In genomic region chr10:61068471-61068870, GRCh38 we compare ENCODE assay signal across 16 cellular contexts.
DNase-seq lines count a peak whose midpoint lies in the region; ATAC-seq and TF ChIP-seq lines count a peak whose summit lies in the region.
"Had no signal": no experiment of that assay in that cellular context is flagged by ENCODE, and none has a peak within 500 bp of the region (broad histone marks: within the 10 kb centered on the region; RNA-seq: fewer than 3 reads in every experiment).

No MANE protein-coding gene starts in this region.

- H3K4me2 ChIP-seq in mesenchymal stem cell (ENCODE audit: low read length, poor library complexity, severe bottlenecking) (no peak overlapping the region), GM23248 (ENCODE audit: unreplicated experiment) (no peak overlapping the region)
- H3K4me2 ChIP-seq: BLaER1 treated with 17β-estradiol and CSF1 and Interleukin-3, amounts not matched to agents 10 nM and 100 nM; GM23338 had no signal

- no peaks in the 10 kb centered on the region for H3K9me3 ChIP-seq in Caco-2
- no peaks in the 10 kb centered on the region for H3K9me3 ChIP-seq in mesenchymal stem cell (ENCODE audit: control insufficient read depth, low read length)
- no peaks in the 10 kb centered on the region for H3K9me3 ChIP-seq in GM23248 (ENCODE audit: low read depth)
- H3K9me3 ChIP-seq: BLaER1 treated with 17β-estradiol and CSF1 and Interleukin-3, amounts not matched to agents 10 nM and 100 nM had no signal

- peaks cover 5% of the 10 kb centered on the region for H3K27me3 Mint-ChIP-seq in Caco-2 (ENCODE audit: insufficient read depth, unreplicated experiment)

- no peak overlapping the region for H2AFZ ChIP-seq in mesenchymal stem cell (ENCODE audit: low read depth, low read length)
- H2AFZ ChIP-seq in GM23248 = no peak overlapping the region

- H2BK15ac ChIP-seq in mesenchymal stem cell (ENCODE audit: low read depth, poor library complexity, severe bottlenecking) = no peak overlapping the region

- H4K20me1 ChIP-seq in GM23248 (ENCODE audit: insufficient read depth) = no peaks in the 10 kb centered on the region
- H4K20me1 ChIP-seq: BLaER1 treated with 17β-estradiol and CSF1 and Interleukin-3, amounts not matched to agents 10 nM and 100 nM had no signal

- no peaks in the 10 kb centered on the region for H3F3A ChIP-seq in GM23248 (ENCODE audit: insufficient read depth)

- H3K27ac Mint-ChIP-seq in Caco-2 (ENCODE audit: unreplicated experiment) = peak overlapping the region; percentile 36
- H3K27ac Mint-ChIP-seq: CD4-positive, CD25-positive, alpha-beta regulatory T cell; GM23338; H9 had no signal

- ATAC-seq in HG02759 (IDR thresholded peaks at IDR 0.05; ENCODE audit: unreplicated experiment) = no peak
- no peak for ATAC-seq in HG03439 (IDR thresholded peaks at IDR 0.05; ENCODE audit: unreplicated experiment)
- no peak for ATAC-seq in GM18907 (IDR thresholded peaks at IDR 0.05; ENCODE audit: unreplicated experiment)
- ATAC-seq: GM23338 had no signal

- CTCF ChIA-PET in Caco-2 (lab: Charles Lee) = no interaction called here

- intact Hi-C loops in Caco-2 (cut with micrococcal nuclease; ENCODE audit: unreplicated experiment) = loop anchor here (10.0 kb wide), 1 partner anchor 866 kb away; no protein-coding TSS in a partner anchor

- no peaks in the 10 kb centered on the region for H3K79me1 ChIP-seq in mesenchymal stem cell (replicated peaks; ENCODE audit: low read length, poor library complexity, severe bottlenecking)

- H2AK5ac ChIP-seq in mesenchymal stem cell (ENCODE audit: low read length, severe bottlenecking) = no peak overlapping the region

- H3K4me1 ChIP-seq in Caco-2 = peaks cover 51% of the 10 kb centered on the region
- no peaks in the 10 kb centered on the region for H3K4me1 ChIP-seq in mesenchymal stem cell (ENCODE audit: control insufficient read depth, insufficient read depth, low read depth, low read length)
- no peaks in the 10 kb centered on the region for H3K4me1 ChIP-seq in GM23248 (ENCODE audit: insufficient read depth)
- H3K4me1 ChIP-seq: BLaER1 treated with 17β-estradiol and CSF1 and Interleukin-3, amounts not matched to agents 10 nM and 100 nM had no signal

- no peak overlapping the region for H2BK120ac ChIP-seq in mesenchymal stem cell (ENCODE audit: low read depth, low read length)

- H3K27me3 ChIP-seq in Caco-2 (replicated peaks; ENCODE audit: control insufficient read depth, insufficient read depth, low read length) (no peaks in the 10 kb centered on the region), mesenchymal stem cell (ENCODE audit: control insufficient read depth in 1 of 2, insufficient read depth in 1 of 2, low read length in 2 of 2) (peaks cover 0 to 45% of the 10 kb centered on the region in 2 experiments), GM23248 (replicated peaks; ENCODE audit: insufficient read depth) (peaks cover 17% of the 10 kb centered on the region)
- H3K27me3 ChIP-seq: BLaER1 treated with 17β-estradiol and CSF1 and Interleukin-3, amounts not matched to agents 10 nM and 100 nM had no signal

- no peaks in the 10 kb centered on the region for H3K79me2 ChIP-seq in GM23248 (ENCODE audit: insufficient read depth)

- DNase-seq in Caco-2 = no peak
- DNase-seq in EH (ENCODE audit: low read depth) = peak; percentile 3
- peak; percentile 21 for DNase-seq in astrocyte of the hippocampus (ENCODE audit: low read depth, low spot score)
- peak; percentile 38 for DNase-seq in mesenchymal stem cell
- no peak for DNase-seq in GM23248
- DNase-seq: ACHN; Calu3; CD4-positive, CD25-positive, alpha-beta regulatory T cell; DND-41; GF-D8; H9 had no signal

- H3K23ac ChIP-seq in mesenchymal stem cell (ENCODE audit: low read length in 2 of 2) = no peak overlapping the region

- no peak overlapping the region for H2BK5ac ChIP-seq in mesenchymal stem cell (ENCODE audit: low read depth, low read length, poor library complexity, severe bottlenecking)

- H3K4me3 Mint-ChIP-seq in Caco-2 (ENCODE audit: unreplicated experiment) = no peak overlapping the region
- H3K4me3 Mint-ChIP-seq: CD4-positive, CD25-positive, alpha-beta regulatory T cell; GM23338; H9 had no signal

- H3K9me2 ChIP-seq in GM23248 (ENCODE audit: insufficient read depth) = no peaks in the 10 kb centered on the region

- H3K9ac ChIP-seq in mesenchymal stem cell (ENCODE audit: low read length) = no peak overlapping the region
- no peak overlapping the region for H3K9ac ChIP-seq in GM23248
- H3K9ac ChIP-seq: BLaER1 treated with 17β-estradiol and CSF1 and Interleukin-3, amounts not matched to agents 10 nM and 100 nM had no signal

- H4K91ac ChIP-seq in mesenchymal stem cell (ENCODE audit: low read length) = no peak overlapping the region

- no peak overlapping the region for H2BK12ac ChIP-seq in mesenchymal stem cell (ENCODE audit: low read length in 2 of 2)

- H3K36me3 ChIP-seq in Caco-2 (ENCODE audit: control insufficient read depth, insufficient read depth, low read length) (no peaks in the 10 kb centered on the region), mesenchymal stem cell (ENCODE audit: control insufficient read depth in 1 of 2, insufficient read depth in 2 of 2, low read depth in 1 of 2, low read length in 2 of 2) (no peaks in the 10 kb centered on the region), GM23248 (ENCODE audit: low read depth) (no peaks in the 10 kb centered on the region)
- H3K36me3 ChIP-seq: BLaER1 treated with 17β-estradiol and CSF1 and Interleukin-3, amounts not matched to agents 10 nM and 100 nM had no signal

- H3K18ac ChIP-seq in mesenchymal stem cell (ENCODE audit: low read depth in 1 of 2, low read length in 2 of 2) = no peak overlapping the region

- no peaks in the 10 kb centered on the region for H3K9me3 Mint-ChIP-seq in Caco-2 (ENCODE audit: unreplicated experiment)
- H3K9me3 Mint-ChIP-seq: GM23338, H9 had no signal

- in situ Hi-C loops in GM23248 (cut with MboI) = no loop called here

- H3K36me3 Mint-ChIP-seq in Caco-2 (ENCODE audit: insufficient read depth, unreplicated experiment) = no peaks in the 10 kb centered on the region
- H3K36me3 Mint-ChIP-seq: CD4-positive, CD25-positive, alpha-beta regulatory T cell had no signal

- 91% methylated on average over 1 of the region's 1 CpG for WGBS in mesenchymal stem cell
- 39 to 42% methylated on average over 1 of the region's 1 CpG for WGBS in GM23248 (ENCODE audit: low coverage in 1 of 2, low lambda C conversion rate in 2 of 2, missing lambda C conversion rate in 2 of 2), 2 experiments

- no peak overlapping the region for H3K4ac ChIP-seq in mesenchymal stem cell (ENCODE audit: low read depth in 1 of 2, low read length in 2 of 2)

- no TSS peak for BruUV-seq in Caco-2 (replicated peaks; lab: Mats Ljungman, UMichigan)

- no peak overlapping the region for H3K14ac ChIP-seq in mesenchymal stem cell (ENCODE audit: low read length in 2 of 2)

- peaks cover 14% of the 10 kb centered on the region for H3K4me1 Mint-ChIP-seq in Caco-2 (ENCODE audit: low read depth, unreplicated experiment)
- H3K4me1 Mint-ChIP-seq: GM23338, H9 had no signal

- H4K8ac ChIP-seq in mesenchymal stem cell (ENCODE audit: low read length) = no peak overlapping the region

- H3K4me3 ChIP-seq in Caco-2 (ENCODE audit: low read depth, low read length) (no peak overlapping the region), mesenchymal stem cell (ENCODE audit: insufficient read depth in 1 of 2, low read depth in 1 of 2, low read length in 2 of 2) (no peak overlapping the region), GM23248 (no peak overlapping the region)
- H3K4me3 ChIP-seq: BLaER1 treated with 17β-estradiol and CSF1 and Interleukin-3, amounts not matched to agents 10 nM and 100 nM; GM23338 had no signal

- POLR2A ChIA-PET in Caco-2 (lab: Charles Lee) = interaction anchor here (0.6 kb wide), 1 partner anchor 79 kb away, joined by 11 read pairs; no protein-coding TSS in a partner anchor

- TF ChIP-seq CTCF in Caco-2 (IDR thresholded peaks at IDR 0.05; ENCODE audit: insufficient read depth in 1 of 2, low read depth in 1 of 2, low read length in 1 of 2, severe bottlenecking in 1 of 2, unreplicated experiment in 1 of 2) = no peak

- H3K27ac ChIP-seq in mesenchymal stem cell (ENCODE audit: low read length, poor library complexity, severe bottlenecking) = no peak overlapping the region
- H3K27ac ChIP-seq in GM23248 = no peak overlapping the region
- H3K27ac ChIP-seq: BLaER1 treated with 17β-estradiol and CSF1 and Interleukin-3, amounts not matched to agents 10 nM and 100 nM had no signal

Comparison
In these comparisons a context has a peak if more than half of its experiments do, and no peak if none do; other contexts are left out.
1. DNase-seq: peak in EH (single experiment), astrocyte of the hippocampus (single experiment) and mesenchymal stem cell (single experiment); none in Caco-2 (0 of 2) and GM23248 (single experiment).